18 cellular contexts compared by ENCODE assay signal in the genomic region with DNA sequence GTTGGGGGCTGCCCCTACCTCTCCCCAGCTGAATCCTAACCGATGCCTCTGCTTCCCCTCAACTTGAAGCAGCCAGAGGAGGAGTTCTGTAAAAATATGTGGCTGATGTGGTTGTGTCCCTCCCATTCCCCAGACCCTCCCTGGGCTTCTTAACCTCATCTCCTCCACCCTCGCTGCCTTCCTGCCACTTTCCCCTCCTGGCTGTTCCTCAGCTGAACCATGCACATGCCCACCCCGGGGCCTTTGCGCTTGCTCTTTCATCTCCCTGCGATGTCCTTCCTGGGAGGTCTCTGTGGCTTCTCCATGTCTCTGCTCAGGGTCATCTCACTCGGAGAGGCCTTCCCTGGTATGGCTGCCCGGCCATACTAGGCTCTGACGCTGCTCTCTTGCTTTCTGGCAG.
"Had no signal": no experiment of that assay in that cellular context is flagged by ENCODE, and none has a peak within 500 bp of the region (broad histone marks: within the 10 kb centered on the region; RNA-seq: fewer than 3 reads in every experiment).

No MANE protein-coding gene starts in this region.

- H3K4me3 Mint-ChIP-seq: naive thymus-derived CD4-positive, alpha-beta T cell; stimulated activated naive CD8-positive, alpha-beta T cell treated with anti-CD3 and anti-CD28 coated beads, Interleukin-15, Interleukin-2, amounts not matched to agents 100 ng/mL and 50 ng/mL, for 24 hours had no signal

- H3K27me3 ChIP-seq: dorsolateral prefrontal cortex, esophagus muscularis mucosa, gastrocnemius medialis, heart right ventricle, ovary, tibial artery, upper lobe of right lung, vagina had no signal

- H3K9me3 ChIP-seq: esophagus muscularis mucosa, gastrocnemius medialis, heart right ventricle, ovary, tibial artery, upper lobe of right lung, vagina had no signal

- ATAC-seq: gastrocnemius medialis; naive thymus-derived CD4-positive, alpha-beta T cell; right cardiac atrium; upper lobe of right lung had no signal

- H3K4me3 ChIP-seq: dorsolateral prefrontal cortex, esophagus muscularis mucosa, gastrocnemius medialis, heart right ventricle, ovary, tibial artery, upper lobe of right lung, vagina had no signal

- H3K36me3 ChIP-seq: ovary had no signal

- H3K27ac ChIP-seq: dorsolateral prefrontal cortex, esophagus muscularis mucosa, gastrocnemius medialis, heart right ventricle, ovary, tibial artery, upper lobe of right lung, vagina had no signal

- DNase-seq: cortex of kidney; dorsolateral prefrontal cortex; effector CD8-positive, alpha-beta T cell; gastrocnemius medialis; heart right ventricle; hypothalamus; kidney glomerular epithelial cell; naive thymus-derived CD4-positive, alpha-beta T cell; ovary; small intestine; stimulated activated CD4-positive, alpha-beta T cell treated with anti-CD3 and anti-CD28 coated beads, Interleukin-12 subunit alpha, Interleukin-12 subunit beta, amount 100 ng/mL, for 4 hours; tibial artery; upper lobe of right lung had no signal

- H3K4me1 ChIP-seq: esophagus muscularis mucosa, gastrocnemius medialis, tibial artery, vagina had no signal

- H3K27ac Mint-ChIP-seq: progenitor cell of endocrine pancreas; stimulated activated naive CD8-positive, alpha-beta T cell treated with anti-CD3 and anti-CD28 coated beads, Interleukin-15, Interleukin-2, amounts not matched to agents 100 ng/mL and 50 ng/mL, for 24 hours had no signal

- H3K27me3 Mint-ChIP-seq: naive thymus-derived CD4-positive, alpha-beta T cell; progenitor cell of endocrine pancreas; stimulated activated naive CD8-positive, alpha-beta T cell treated with anti-CD3 and anti-CD28 coated beads, Interleukin-15, Interleukin-2, amounts not matched to agents 100 ng/mL and 50 ng/mL, for 24 hours had no signal

- H3K9me3 Mint-ChIP-seq: naive thymus-derived CD4-positive, alpha-beta T cell; stimulated activated naive CD8-positive, alpha-beta T cell treated with anti-CD3 and anti-CD28 coated beads, Interleukin-15, Interleukin-2, amounts not matched to agents 100 ng/mL and 50 ng/mL, for 24 hours had no signal
